Comparison of ENCODE assay signal across 8 cellular contexts in genomic region chr18:8706545-8706980, GRCh38. TPM values are rescaled to one million over a fixed set of nuclear protein-coding genes. Genes with fewer than 3 reads are reported as not detected.
A peak's percentile ranks its signal among the peaks of the same experiment; 100 is the strongest.
DNase-seq lines count a peak whose midpoint lies in the region; ATAC-seq and TF ChIP-seq lines count a peak whose summit lies in the region.

No MANE protein-coding gene starts in this region.

- H3K27ac Mint-ChIP-seq in activated CD4-positive, alpha-beta T cell treated with anti-CD3 and anti-CD28 coated beads, Interleukin-2, amount 10 ng/mL, durations not matched to agents 7 days and 5 days: peak overlapping the region; percentile 2
- H3K27ac Mint-ChIP-seq in activated B cell treated with CpG ODN at 0.5 μM for 24 hours: peak overlapping the region; percentile 86

- no peak for DNase-seq in activated CD4-positive, alpha-beta T cell treated with anti-CD3 and anti-CD28 coated beads, Interleukin-2, amount 10 ng/mL, durations not matched to agents 7 days and 5 days
- no peak for DNase-seq in activated CD4-positive, alpha-beta T cell treated with anti-CD3 and anti-CD28 coated beads, Interleukin-2, amount 50 U/mL, for 48 hours
- DNase-seq in activated B cell treated with CpG ODN at 0.5 μM for 24 hours: no peak
- DNase-seq in fibroblast of the aortic adventitia (ENCODE audit: low read depth): no peak
- DNase-seq in skeletal muscle cell (ENCODE audit: low read depth): no peak
- no peak for DNase-seq in HEK293T (ENCODE audit: extremely low spot score)
- no peak for DNase-seq in NCI-H1930 (lab: John Stamatoyannopoulos, UW)

- H3K4me1 Mint-ChIP-seq in activated CD4-positive, alpha-beta T cell treated with anti-CD3 and anti-CD28 coated beads, Interleukin-2, amount 10 ng/mL, durations not matched to agents 7 days and 5 days: peaks cover 15% of the 10 kb centered on the region
- H3K4me1 Mint-ChIP-seq in activated B cell treated with CpG ODN at 0.5 μM for 24 hours: peaks cover 26% of the 10 kb centered on the region

- H3K4me3 ChIP-seq in fibroblast of the aortic adventitia (ENCODE audit: low read depth, low read length) (peak overlapping the region; percentile 81), skeletal muscle cell (ENCODE audit: low read depth, low read length) (peak overlapping the region; percentile 64)

- H3K27me3 Mint-ChIP-seq in activated CD4-positive, alpha-beta T cell treated with anti-CD3 and anti-CD28 coated beads, Interleukin-2, amount 10 ng/mL, durations not matched to agents 7 days and 5 days: peaks cover 56% of the 10 kb centered on the region
- peaks cover 14% of the 10 kb centered on the region for H3K27me3 Mint-ChIP-seq in activated B cell treated with CpG ODN at 0.5 μM for 24 hours

- ATAC-seq in activated B cell treated with CpG ODN at 0.5 μM for 24 hours (ENCODE audit: low read depth) (no peak), GM18498 (IDR thresholded peaks at IDR 0.05; ENCODE audit: unreplicated experiment) (no peak)

- TF ChIP-seq CTCF in activated B cell treated with CpG ODN at 0.5 μM for 24 hours (IDR thresholded peaks at IDR 0.05) (no peak), fibroblast of the aortic adventitia (IDR thresholded peaks at IDR 0.05; ENCODE audit: insufficient read depth, low read length) (no peak)

- H3K36me3 Mint-ChIP-seq in activated CD4-positive, alpha-beta T cell treated with anti-CD3 and anti-CD28 coated beads, Interleukin-2, amount 10 ng/mL, durations not matched to agents 7 days and 5 days (ENCODE audit: low read depth): peaks cover 2% of the 10 kb centered on the region
- H3K36me3 Mint-ChIP-seq in activated B cell treated with CpG ODN at 0.5 μM for 24 hours (ENCODE audit: low read depth): peaks cover 6% of the 10 kb centered on the region

- peak overlapping the region; percentile 77 for H3K4me3 Mint-ChIP-seq in activated CD4-positive, alpha-beta T cell treated with anti-CD3 and anti-CD28 coated beads, Interleukin-2, amount 10 ng/mL, durations not matched to agents 7 days and 5 days
- H3K4me3 Mint-ChIP-seq in activated B cell treated with CpG ODN at 0.5 μM for 24 hours: peak overlapping the region; percentile 93

- CTCF ChIA-PET in activated CD4-positive, alpha-beta T cell treated with anti-CD3 and anti-CD28 coated beads, Interleukin-2, amount 10 ng/mL, durations not matched to agents 7 days and 5 days (lab: Charles Lee): interaction anchor here (0.9 kb wide), 1 partner anchor 11 kb away, joined by 3 read pairs; no protein-coding TSS in a partner anchor
- CTCF ChIA-PET in activated B cell treated with CpG ODN at 0.5 μM for 24 hours (lab: Charles Lee): interaction anchor here (0.8 to 3.0 kb wide), 4 partner anchors 10 to 281 kb away, joined by 3 to 14 read pairs (median 8); no protein-coding TSS in a partner anchor
- CTCF ChIA-PET in HEK293T (lab: Yijun Ruan, JAX): interaction anchor here (1.2 kb wide), 1 partner anchor 10 kb away, joined by 3 read pairs; no protein-coding TSS in a partner anchor

- POLR2A ChIA-PET in activated CD4-positive, alpha-beta T cell treated with anti-CD3 and anti-CD28 coated beads, Interleukin-2, amount 10 ng/mL, durations not matched to agents 7 days and 5 days (lab: Charles Lee): interaction anchor here (0.6 kb wide), 1 partner anchor 511 kb away, joined by 4 read pairs; no protein-coding TSS in a partner anchor
- POLR2A ChIA-PET in activated B cell treated with CpG ODN at 0.5 μM for 24 hours (lab: Charles Lee): interaction anchor here (1.1 kb wide), 1 partner anchor 10 kb away, joined by 13 read pairs; no protein-coding TSS in a partner anchor
- POLR2A ChIA-PET in HEK293T (lab: Yijun Ruan, JAX): interaction anchor here (1.5 to 1.7 kb wide), 2 partner anchors 11 to 12 kb away, joined by 3 to 5 read pairs; no protein-coding TSS in a partner anchor

- intact Hi-C loops in activated B cell treated with CpG ODN at 0.5 μM for 24 hours (cut with micrococcal nuclease): loop anchor here (2.0 to 10.0 kb wide), 2 partner anchors 104 to 908 kb away; partner anchors contain the start of gene PPP4R1

- no peaks in the 10 kb centered on the region for H3K9me3 Mint-ChIP-seq in activated CD4-positive, alpha-beta T cell treated with anti-CD3 and anti-CD28 coated beads, Interleukin-2, amount 10 ng/mL, durations not matched to agents 7 days and 5 days
- no peaks in the 10 kb centered on the region for H3K9me3 Mint-ChIP-seq in activated B cell treated with CpG ODN at 0.5 μM for 24 hours

TF ChIP-seq in HEK293T, 16 proteins besides CTCF, POLR2A, EP300 and RAD21:
- TF ChIP-seq PKNOX1 (IDR thresholded peaks at IDR 0.05) (no peak), SP1 (IDR thresholded peaks at IDR 0.05) (no peak), LEF1 (IDR thresholded peaks at IDR 0.05; ENCODE audit: borderline replicate concordance) (no peak), ARNT (IDR thresholded peaks at IDR 0.05) (no peak), BHLHE40 (IDR thresholded peaks at IDR 0.05; ENCODE audit: borderline replicate concordance) (no peak), FOXA1 (IDR thresholded peaks at IDR 0.05) (no peak), SUZ12 (IDR thresholded peaks at IDR 0.05) (no peak), FOXK2 (IDR thresholded peaks at IDR 0.05) (no peak), HDGF (IDR thresholded peaks at IDR 0.05; ENCODE audit: borderline replicate concordance) (no peak), FOXM1 (IDR thresholded peaks at IDR 0.05; ENCODE audit: borderline replicate concordance) (no peak), CTBP1 (IDR thresholded peaks at IDR 0.05; ENCODE audit: borderline replicate concordance) (no peak), NFRKB (IDR thresholded peaks at IDR 0.05) (no peak), ELF4 (IDR thresholded peaks at IDR 0.05) (no peak), ZNF384 (IDR thresholded peaks at IDR 0.05) (no peak), TARDBP (IDR thresholded peaks at IDR 0.05) (no peak), L3MBTL2 (conservative IDR thresholded peaks at IDR 0.05) (no peak)

RNA-seq across cellular contexts. Expression of gene MTCL1, which starts 1.2 kb away (rescaled TPM):
- total RNA-seq in activated CD4-positive, alpha-beta T cell treated with anti-CD3 and anti-CD28 coated beads, Interleukin-2, amount 10 ng/mL, durations not matched to agents 7 days and 5 days: 1 to 10 TPM; 1.7 to 1.8 TPM
- total RNA-seq in activated B cell treated with CpG ODN at 0.5 μM for 24 hours (1.9 and 2.9 TPM in 2 replicates), fibroblast of the aortic adventitia (ENCODE audit: low replicate concordance) (54.9 and 60.6 TPM in 2 replicates)

Comparison
In these comparisons a context has a peak if more than half of its experiments do, and no peak if none do; other contexts are left out.
1. RNA of gene MTCL1, which starts 1.2 kb away (total RNA-seq): 54.9 to 60.6 TPM in fibroblast of the aortic adventitia; 1.9 to 2.9 TPM in activated B cell treated with CpG ODN at 0.5 μM for 24 hours and 1.7 to 1.8 TPM in activated CD4-positive, alpha-beta T cell treated with anti-CD3 and anti-CD28 coated beads, Interleukin-2, amount 10 ng/mL, durations not matched to agents 7 days and 5 days; every median in the first group is over 10 times any median in the second.